ENCODE assay signal across 23 cellular contexts in genomic region chr2:113973856-113974255, GRCh38.
"Had no signal": no experiment of that assay in that cellular context is flagged by ENCODE, and none has a peak within 500 bp of the region (broad histone marks: within the 10 kb centered on the region; RNA-seq: fewer than 3 reads in every experiment).

No MANE protein-coding gene starts in this region.

- H3K9me3 ChIP-seq: breast epithelium, esophagus squamous epithelium, mucosa of descending colon, stomach, tibial artery had no signal

- H3K27me3 ChIP-seq: breast epithelium, esophagus squamous epithelium, stomach, tibial artery had no signal

- H3K9me3 Mint-ChIP-seq: activated B cell treated with CpG ODN at 0.5 μM for 24 hours; activated naive CD4-positive, alpha-beta T cell treated with anti-CD3 and anti-CD28 coated beads, Interleukin-2, amount 50 U/mL, for 72 hours; activated T-cell treated with anti-CD3 and anti-CD28 coated beads, Interleukin-2, amount 50 U/mL, for 72 hours; natural killer cell treated with Interleukin-12 subunit alpha and Interleukin-12 subunit beta and Interleukin-15 and Interleukin-18, amount 100 ng/mL, for 72 hours had no signal

- H3K4me2 ChIP-seq: smooth muscle cell had no signal

- H3K36me3 ChIP-seq: breast epithelium had no signal

- ATAC-seq: activated naive CD4-positive, alpha-beta T cell treated with anti-CD3 and anti-CD28 coated beads, Interleukin-2, amount 50 U/mL, for 72 hours; activated T-cell treated with anti-CD3 and anti-CD28 coated beads, Interleukin-2, amount 50 U/mL, for 72 hours; left ventricle myocardium superior; mucosa of descending colon; natural killer cell treated with Interleukin-12 subunit alpha and Interleukin-12 subunit beta and Interleukin-15 and Interleukin-18, amount 100 ng/mL, for 72 hours; stimulated activated naive B cell treated with anti-CD40 and anti-IgM and Interleukin-4, amounts not matched to agents 10 μg/mL and 1 μg/mL and 100 μg/mL, for 72 hours had no signal

- H3K4me3 Mint-ChIP-seq: activated B cell treated with CpG ODN at 0.5 μM for 24 hours; activated T-cell treated with anti-CD3 and anti-CD28 coated beads, Interleukin-2, amount 50 U/mL, for 72 hours; natural killer cell treated with Interleukin-12 subunit alpha and Interleukin-12 subunit beta and Interleukin-15 and Interleukin-18, amount 100 ng/mL, for 72 hours had no signal

- H3K4me3 ChIP-seq: breast epithelium, esophagus squamous epithelium, mucosa of descending colon, smooth muscle cell, stomach, tibial artery had no signal

- H3K27ac ChIP-seq: breast epithelium, esophagus squamous epithelium, stomach, tibial artery had no signal

- DNase-seq: activated B cell treated with CpG ODN at 0.5 μM for 24 hours; activated naive CD4-positive, alpha-beta T cell; activated T-cell treated with anti-CD3 and anti-CD28 coated beads for 4 hours; activated T-cell treated with anti-CD3 and anti-CD28 coated beads, Interleukin-2, amount 50 U/mL, for 72 hours; central memory CD4-positive, alpha-beta T cell; dermis blood vessel endothelial cell; effector CD4-positive, alpha-beta T cell; esophagus squamous epithelium; foreskin melanocyte; islet precursor cell; left ventricle myocardium superior; mucosa of descending colon; posterior cingulate gyrus; stimulated activated CD4-positive, alpha-beta T cell treated with anti-CD3 and anti-CD28 coated beads, Interleukin-1b, Interleukin-23, amount 100 ng/mL, for 48 hours; stimulated activated CD4-positive, alpha-beta T cell treated with anti-CD3 and anti-CD28 coated beads, Interleukin-4, amount 100 ng/mL, for 4 hours; stimulated activated CD8-positive, alpha-beta memory T cell treated with anti-CD3 and anti-CD28 coated beads, Interleukin-4, amount 100 ng/mL, for 48 hours; stimulated activated naive B cell treated with anti-CD40 and anti-IgM and Interleukin-4, amounts not matched to agents 10 μg/mL and 1 μg/mL and 100 μg/mL, for 72 hours; stomach; tibial artery had no signal

- H3K4me1 ChIP-seq: breast epithelium, tibial artery had no signal

- H3K36me3 Mint-ChIP-seq: activated naive CD4-positive, alpha-beta T cell treated with anti-CD3 and anti-CD28 coated beads, Interleukin-2, amount 50 U/mL, for 72 hours; natural killer cell treated with Interleukin-12 subunit alpha and Interleukin-12 subunit beta and Interleukin-15 and Interleukin-18, amount 100 ng/mL, for 72 hours had no signal
